In the genomic region with DNA sequence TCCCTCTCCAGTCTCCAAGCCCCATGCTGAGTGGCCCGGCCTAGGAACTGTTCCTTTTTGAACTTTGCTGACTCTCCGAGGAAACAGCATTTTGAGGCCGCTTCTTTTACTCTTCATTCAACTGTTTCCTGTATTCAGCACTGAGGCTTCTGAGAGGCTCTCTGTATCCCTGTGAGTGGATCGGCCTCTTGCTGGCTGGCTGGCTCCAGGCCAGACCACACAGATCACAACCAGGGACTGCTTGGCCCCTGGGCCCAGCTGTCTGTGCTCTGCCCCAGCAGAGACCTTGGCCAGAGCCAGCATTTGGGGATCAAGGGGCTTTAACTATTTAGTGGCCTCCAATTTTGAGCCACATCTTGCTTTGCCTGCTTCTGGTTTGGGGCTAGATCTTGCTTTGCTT, we compare ENCODE assay signal across 12 cellular contexts.
DNase-seq lines count a peak whose midpoint lies in the region; ATAC-seq and TF ChIP-seq lines count a peak whose summit lies in the region.
"Had no signal": no experiment of that assay in that cellular context is flagged by ENCODE, and none has a peak within 500 bp of the region (broad histone marks: within the 10 kb centered on the region; RNA-seq: fewer than 3 reads in every experiment).

No MANE protein-coding gene starts in this region.

- H3K4me3 ChIP-seq in astrocyte of the cerebellum (ENCODE audit: low read depth, low read length) (no peak overlapping the region), lung (no peak overlapping the region)
- H3K4me3 ChIP-seq: esophagus squamous epithelium had no signal

- no peaks in the 10 kb centered on the region for H3K36me3 ChIP-seq in lung (ENCODE audit: control insufficient read depth in 2 of 2, insufficient read depth in 2 of 2, low read length in 2 of 2)
- H3K36me3 ChIP-seq: esophagus squamous epithelium had no signal

- in situ Hi-C loops in KBM-7 (cut with MboI; ENCODE audit: low pct_unique_long_range_greater_than_20kb, low sequenced_read_pairs) = no loop called here
- in situ Hi-C loops in astrocyte of the cerebellum (cut with HindIII; ENCODE audit: low sequenced_read_pairs) = no loop called here

- peak; percentile 86 for DNase-seq in COLO668 (lab: John Stamatoyannopoulos, UW; ENCODE audit: unreplicated experiment)
- peak; percentile 53 for DNase-seq in KBM-7
- DNase-seq in astrocyte of the cerebellum (ENCODE audit: low read depth) = peak; percentile 24
- DNase-seq in lung (ENCODE audit: low spot score) = no peak
- DNase-seq in OCI-M2 (lab: John Stamatoyannopoulos, UW; ENCODE audit: unreplicated experiment) = no peak
- DNase-seq in NOMO-1 (lab: John Stamatoyannopoulos, UW; ENCODE audit: unreplicated experiment in 2 of 2) = no peak
- DNase-seq: activated naive CD4-positive, alpha-beta T cell treated with anti-CD3 and anti-CD28 coated beads for 36 hours; Calu3; esophagus squamous epithelium; T1000 had no signal

- ATAC-seq in lung (ENCODE audit: insufficient read depth, low FRiP score) (peak; percentile 53), GM21515 (IDR thresholded peaks at IDR 0.05; ENCODE audit: unreplicated experiment) (no peak), GM18498 (IDR thresholded peaks at IDR 0.05; ENCODE audit: unreplicated experiment) (no peak)

- 6 to 23% methylated on average over 4 of the region's 4 CpGs for WGBS in lung, 2 donors

- peaks cover 0 to 2% of the 10 kb centered on the region in 2 donors for H3K9me3 ChIP-seq in lung (ENCODE audit: control insufficient read depth in 2 of 2, insufficient read depth in 1 of 2, low read length in 1 of 2)
- H3K9me3 ChIP-seq: esophagus squamous epithelium had no signal

- TF ChIP-seq CTCF in astrocyte of the cerebellum (IDR thresholded peaks at IDR 0.05; ENCODE audit: low read depth, low read length, missing control alignments) (no peak), lung (IDR thresholded peaks at IDR 0.05; ENCODE audit: control extremely low read depth, extremely low read depth) (no peak)

- no peaks in the 10 kb centered on the region for H3K4me1 ChIP-seq in lung (ENCODE audit: control insufficient read depth in 2 of 2, insufficient read depth in 2 of 2, low read length in 2 of 2)
- H3K4me1 ChIP-seq: esophagus squamous epithelium had no signal

- no peaks in the 10 kb centered on the region for H3K27me3 ChIP-seq in lung (ENCODE audit: control insufficient read depth, insufficient read depth)
- H3K27me3 ChIP-seq: esophagus squamous epithelium had no signal

- H3K27ac ChIP-seq in lung (ENCODE audit: low read depth in 1 of 2, low read length in 1 of 2) = no peak overlapping the region
- H3K27ac ChIP-seq: esophagus squamous epithelium had no signal

Comparison
In these comparisons a context has a peak if more than half of its experiments do, and no peak if none do; other contexts are left out.
1. DNase-seq: peak in COLO668 (single experiment), KBM-7 (single experiment) and astrocyte of the cerebellum (single experiment); none in lung (single experiment), OCI-M2 (single experiment) and NOMO-1 (0 of 2).